Comparison of ENCODE assay signal across 14 cellular contexts in the genomic region with DNA sequence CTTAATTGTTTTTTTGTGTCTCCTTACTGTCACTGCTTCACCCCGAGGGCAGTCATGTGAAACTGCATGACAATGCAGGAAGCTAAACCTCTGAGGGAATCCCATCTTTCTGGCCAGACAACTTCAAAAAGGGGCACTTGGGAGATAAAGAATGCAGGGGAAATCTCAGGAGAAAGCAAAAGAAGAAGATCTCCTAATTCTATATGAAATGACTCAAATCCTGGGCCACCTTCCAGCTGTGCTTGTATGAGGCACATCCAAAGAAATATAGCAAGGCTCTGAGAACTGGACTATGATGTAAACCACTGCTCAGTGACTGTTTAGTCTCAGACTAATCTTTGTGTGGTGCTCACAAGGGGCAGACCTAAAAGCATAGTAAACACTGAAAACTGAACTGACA. TPM values are rescaled to one million over a fixed set of nuclear protein-coding genes. Genes with fewer than 3 reads are reported as not detected.
DNase-seq lines count a peak whose midpoint lies in the region; ATAC-seq and TF ChIP-seq lines count a peak whose summit lies in the region.
"Had no signal": no experiment of that assay in that cellular context is flagged by ENCODE, and none has a peak within 500 bp of the region (broad histone marks: within the 10 kb centered on the region; RNA-seq: fewer than 3 reads in every experiment).

No MANE protein-coding gene starts in this region.

- no peaks in the 10 kb centered on the region for H3F3A ChIP-seq in PC-3 (ENCODE audit: low read length, unreplicated experiment)

- BruUV-seq in Caco-2 (replicated peaks; lab: Mats Ljungman, UMichigan) (no TSS peak), PC-3 (replicated peaks; lab: Mats Ljungman, UMichigan) (no TSS peak)

- H3K9ac ChIP-seq in PC-3 (ENCODE audit: low read length) (no peak overlapping the region), endodermal cell (ENCODE audit: extremely low read depth, low read length, poor library complexity, severe bottlenecking) (no peak overlapping the region)

- intact Hi-C loops in Caco-2 (cut with micrococcal nuclease; ENCODE audit: unreplicated experiment) (no loop called here), PC-3 (cut with micrococcal nuclease) (no loop called here), gastrocnemius medialis (cut with DNase I; ENCODE audit: low total_unique reads) (no loop called here)

- POLR2A ChIA-PET in Caco-2 (lab: Charles Lee) = interaction anchor here (0.5 kb wide), 1 partner anchor 1121 kb away, joined by 3 read pairs; no protein-coding TSS in a partner anchor
- POLR2A ChIA-PET in PC-3 (lab: Charles Lee; ENCODE audit: unreplicated experiment) = no interaction called here

- H3K36me3 Mint-ChIP-seq in Caco-2 (ENCODE audit: insufficient read depth, unreplicated experiment) (peaks cover 5% of the 10 kb centered on the region), endodermal cell (ENCODE audit: low read depth) (no peaks in the 10 kb centered on the region), mesothelial cell of epicardium (peaks cover 14% of the 10 kb centered on the region)
- no peaks in the 10 kb centered on the region for H3K36me3 Mint-ChIP-seq in T-helper 2 cell treated with Interferon-gamma antibody and Interleukin-4, amounts not matched to agents 5 μg/mL and 100 μg/mL, for 36 hours (ENCODE audit: low read depth)

- H2AFZ ChIP-seq in PC-3 (ENCODE audit: low read length) = no peak overlapping the region

- peak; percentile 53 to 61 for DNase-seq in Caco-2
- peak; percentile 48 for DNase-seq in PC-3
- peak; percentile 58 for DNase-seq in endodermal cell
- no peak for DNase-seq in mesothelial cell of epicardium (ENCODE audit: low spot score in 2 of 2, unreplicated experiment in 2 of 2)
- no peak for DNase-seq in gastrocnemius medialis
- no peak for DNase-seq in T-helper 2 cell treated with Interferon-gamma antibody and Interleukin-4, amounts not matched to agents 5 μg/mL and 100 μg/mL, for 36 hours (ENCODE audit: low spot score)
- DNase-seq: activated CD4-positive, alpha-beta T cell treated with anti-CD3 and anti-CD28 coated beads for 1 hour; CD4-positive, CD25-positive, alpha-beta regulatory T cell; heart right ventricle; SHP77 treated with DMSO at 0.1 percent for 48 hours; small intestine; upper lobe of right lung had no signal

- H3K27me3 Mint-ChIP-seq in Caco-2 (ENCODE audit: insufficient read depth, unreplicated experiment) (no peaks in the 10 kb centered on the region), endodermal cell (ENCODE audit: insufficient read depth) (peaks cover 3% of the 10 kb centered on the region), mesothelial cell of epicardium (ENCODE audit: low read depth) (no peaks in the 10 kb centered on the region)
- peaks cover 38% of the 10 kb centered on the region for H3K27me3 Mint-ChIP-seq in T-helper 2 cell treated with Interferon-gamma antibody and Interleukin-4, amounts not matched to agents 5 μg/mL and 100 μg/mL, for 36 hours (ENCODE audit: low read depth)

- H3K4me1 ChIP-seq in Caco-2 (peaks cover 15% of the 10 kb centered on the region), PC-3 (ENCODE audit: insufficient read depth, low read length) (no peaks in the 10 kb centered on the region), endodermal cell (ENCODE audit: control insufficient read depth, insufficient read depth, low read length) (no peaks in the 10 kb centered on the region), gastrocnemius medialis (peaks cover 5 to 7% of the 10 kb centered on the region in 2 donors)
- H3K4me1 ChIP-seq: heart right ventricle, upper lobe of right lung had no signal

- peak overlapping the region; percentile 55 for H3K4me3 Mint-ChIP-seq in Caco-2 (ENCODE audit: unreplicated experiment)
- H3K4me3 Mint-ChIP-seq in endodermal cell = no peak overlapping the region
- H3K4me3 Mint-ChIP-seq in mesothelial cell of epicardium = no peak overlapping the region
- H3K4me3 Mint-ChIP-seq in T-helper 2 cell treated with Interferon-gamma antibody and Interleukin-4, amounts not matched to agents 5 μg/mL and 100 μg/mL, for 36 hours = no peak overlapping the region
- H3K4me3 Mint-ChIP-seq: CD4-positive, CD25-positive, alpha-beta regulatory T cell had no signal

- WGBS in endodermal cell (ENCODE audit: insufficient coverage in 1 of 2, insufficient read length in 1 of 2), 2 experiments = 33 to 66% methylated on average over 1 of the region's 1 CpG

- peaks cover 10% of the 10 kb centered on the region for H3K9me3 Mint-ChIP-seq in Caco-2 (ENCODE audit: unreplicated experiment)
- H3K9me3 Mint-ChIP-seq in endodermal cell = peaks cover 6% of the 10 kb centered on the region
- H3K9me3 Mint-ChIP-seq in mesothelial cell of epicardium = peaks cover 19% of the 10 kb centered on the region
- H3K9me3 Mint-ChIP-seq in T-helper 2 cell treated with Interferon-gamma antibody and Interleukin-4, amounts not matched to agents 5 μg/mL and 100 μg/mL, for 36 hours = no peaks in the 10 kb centered on the region

- H3K9me2 ChIP-seq in PC-3 (replicated peaks; ENCODE audit: low read length) = no peaks in the 10 kb centered on the region

- H3K36me3 ChIP-seq in Caco-2 (ENCODE audit: control insufficient read depth, insufficient read depth, low read length) (no peaks in the 10 kb centered on the region), PC-3 (ENCODE audit: low read depth, low read length) (no peaks in the 10 kb centered on the region), endodermal cell (ENCODE audit: control insufficient read depth, insufficient read depth, low read length) (no peaks in the 10 kb centered on the region), gastrocnemius medialis (no peaks in the 10 kb centered on the region)
- H3K36me3 ChIP-seq: upper lobe of right lung had no signal

- no peak for TF ChIP-seq CTCF in Caco-2 (IDR thresholded peaks at IDR 0.05; ENCODE audit: insufficient read depth in 1 of 2, low read depth in 1 of 2, low read length in 1 of 2, severe bottlenecking in 1 of 2, unreplicated experiment in 1 of 2)
- no peak for TF ChIP-seq CTCF in PC-3 (conservative IDR thresholded peaks at IDR 0.05; ENCODE audit: low read depth, low read length)
- TF ChIP-seq CTCF in endodermal cell (conservative IDR thresholded peaks at IDR 0.05) = no peak
- no peak for TF ChIP-seq CTCF in mesothelial cell of epicardium (IDR thresholded peaks at IDR 0.05; ENCODE audit: unreplicated experiment)
- no peak for TF ChIP-seq CTCF in gastrocnemius medialis (IDR thresholded peaks at IDR 0.05 in 4 of 5, conservative IDR thresholded peaks at IDR 0.05 in 1 of 5)

- H3K4me3 ChIP-seq in Caco-2 (ENCODE audit: low read depth, low read length) (no peak overlapping the region), PC-3 (ENCODE audit: low read length) (no peak overlapping the region), endodermal cell (ENCODE audit: low read length) (no peak overlapping the region), gastrocnemius medialis (no peak overlapping the region)
- H3K4me3 ChIP-seq: heart right ventricle, upper lobe of right lung had no signal

- H3K4me2 ChIP-seq in PC-3 (ENCODE audit: low read length) = no peak overlapping the region

- H3K4me1 Mint-ChIP-seq in Caco-2 (ENCODE audit: low read depth, unreplicated experiment) (peaks cover 13% of the 10 kb centered on the region), endodermal cell (no peaks in the 10 kb centered on the region), mesothelial cell of epicardium (peaks cover 8% of the 10 kb centered on the region)
- H3K4me1 Mint-ChIP-seq in T-helper 2 cell treated with Interferon-gamma antibody and Interleukin-4, amounts not matched to agents 5 μg/mL and 100 μg/mL, for 36 hours (ENCODE audit: low read depth) = no peaks in the 10 kb centered on the region
- H3K4me1 Mint-ChIP-seq: CD4-positive, CD25-positive, alpha-beta regulatory T cell had no signal

- H3K79me2 ChIP-seq in PC-3 (ENCODE audit: low read length) = no peaks in the 10 kb centered on the region

- H3K9me3 ChIP-seq in Caco-2 (0 out of 2 replicates have a peak, but pooled peaks cover 3% of the 10 kb centered on the region), PC-3 (ENCODE audit: low read length) (no peaks in the 10 kb centered on the region), endodermal cell (ENCODE audit: control insufficient read depth, low read length) (no peaks in the 10 kb centered on the region), gastrocnemius medialis (no peaks in the 10 kb centered on the region)
- H3K9me3 ChIP-seq: heart right ventricle, upper lobe of right lung had no signal

- H3K27me3 ChIP-seq in Caco-2 (replicated peaks; ENCODE audit: control insufficient read depth, insufficient read depth, low read length) = no peaks in the 10 kb centered on the region
- 0 out of 2 replicates have a peak, but pooled peaks cover 3% of the 10 kb centered on the region for H3K27me3 ChIP-seq in PC-3 (ENCODE audit: low read length)
- H3K27me3 ChIP-seq in endodermal cell (ENCODE audit: control insufficient read depth, insufficient read depth, low read length, poor library complexity, severe bottlenecking) = no peaks in the 10 kb centered on the region
- H3K27me3 ChIP-seq in gastrocnemius medialis = no peaks in the 10 kb centered on the region
- H3K27me3 ChIP-seq: upper lobe of right lung had no signal

- peak overlapping the region; percentile 93 for H3K27ac Mint-ChIP-seq in Caco-2 (ENCODE audit: unreplicated experiment)
- no peak overlapping the region for H3K27ac Mint-ChIP-seq in endodermal cell
- peak overlapping the region; percentile 91 for H3K27ac Mint-ChIP-seq in mesothelial cell of epicardium
- no peak overlapping the region for H3K27ac Mint-ChIP-seq in T-helper 2 cell treated with Interferon-gamma antibody and Interleukin-4, amounts not matched to agents 5 μg/mL and 100 μg/mL, for 36 hours
- H3K27ac Mint-ChIP-seq: CD4-positive, CD25-positive, alpha-beta regulatory T cell had no signal

- no peak for TF ChIP-seq POLR2A in gastrocnemius medialis (IDR thresholded peaks at IDR 0.05)

- H4K20me1 ChIP-seq in PC-3 (ENCODE audit: low read length) = no peaks in the 10 kb centered on the region

- in situ Hi-C loops in gastrocnemius medialis (cut with MboI; ENCODE audit: low sequenced_read_pairs in 4 of 4) = no loop called here

- no peak overlapping the region for H3K27ac ChIP-seq in PC-3 (ENCODE audit: low read length)
- no peak overlapping the region for H3K27ac ChIP-seq in endodermal cell (ENCODE audit: low read depth, low read length)
- no peak overlapping the region for H3K27ac ChIP-seq in gastrocnemius medialis
- H3K27ac ChIP-seq: heart right ventricle, upper lobe of right lung had no signal

- CTCF ChIA-PET in Caco-2 (lab: Charles Lee) (interaction anchor here (1.0 kb wide), 1 partner anchor 9 kb away, joined by 4 read pairs; no protein-coding TSS in a partner anchor), PC-3 (lab: Charles Lee) (no interaction called here)

- ATAC-seq in PC-3 = no peak
- ATAC-seq in gastrocnemius medialis = no peak
- no peak for ATAC-seq in GM21423 (IDR thresholded peaks at IDR 0.05; ENCODE audit: unreplicated experiment)
- no peak for ATAC-seq in HG02870 (IDR thresholded peaks at IDR 0.05; ENCODE audit: unreplicated experiment)
- ATAC-seq: heart right ventricle, upper lobe of right lung had no signal

RNA-seq across cellular contexts. Expression of gene UMPS, which starts 22.6 kb away (rescaled TPM):
- total RNA-seq in Caco-2 (2022) = 59.3 and 62.9 TPM in 2 replicates
- total RNA-seq in PC-3 (2014; rRNA removed) = 38.4 and 63.5 TPM in 2 replicates
- 10 to 100 TPM; 53.9 to 60.8 TPM for total RNA-seq in endodermal cell
- 30.3 TPM for polyA plus RNA-seq in endodermal cell (2013, experiment 1 of 2)
- 25.0 TPM for polyA plus RNA-seq in endodermal cell (2013, experiment 2 of 2)
- total RNA-seq in mesothelial cell of epicardium = 35.9 to 40.7 TPM (median 37.3 TPM) in 3 replicates
- 1 to 10 TPM; 2.2 to 7.6 (median 6.2) TPM for total RNA-seq in gastrocnemius medialis

Comparison
In these comparisons a context has a peak if more than half of its experiments do, and no peak if none do; other contexts are left out.
1. DNase-seq: peak in Caco-2 (2 of 2), PC-3 (single experiment) and endodermal cell (single experiment); none in mesothelial cell of epicardium (0 of 2), gastrocnemius medialis (0 of 2) and T-helper 2 cell treated with Interferon-gamma antibody and Interleukin-4, amounts not matched to agents 5 μg/mL and 100 μg/mL, for 36 hours (single experiment).
2. H3K27ac Mint-ChIP-seq: peak in Caco-2 (single experiment) and mesothelial cell of epicardium (single experiment); none in endodermal cell (single experiment) and T-helper 2 cell treated with Interferon-gamma antibody and Interleukin-4, amounts not matched to agents 5 μg/mL and 100 μg/mL, for 36 hours (single experiment).